18 cellular contexts compared by ENCODE assay signal in the genomic region with DNA sequence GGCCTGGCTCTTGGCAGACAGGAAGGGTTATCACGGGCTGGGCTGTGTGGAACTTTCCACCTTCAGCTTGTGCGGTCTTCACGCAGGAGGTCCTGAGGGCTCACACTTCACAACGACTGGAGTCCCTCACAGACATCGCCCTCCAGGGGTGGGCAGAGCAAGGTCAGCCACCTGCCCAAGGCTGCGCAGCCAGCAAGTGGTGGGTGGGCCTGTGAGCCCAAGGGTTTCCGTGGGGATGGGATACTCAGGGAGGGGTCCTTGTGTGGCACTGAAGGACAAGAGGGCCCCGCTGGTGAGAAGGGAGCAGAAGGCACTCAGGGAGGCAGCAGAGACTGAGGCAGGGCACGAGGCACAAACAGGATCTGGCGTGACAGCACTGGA. TPM values are rescaled to one million over a fixed set of nuclear protein-coding genes. Genes with fewer than 3 reads are reported as not detected.
DNase-seq lines count a peak whose midpoint lies in the region; ATAC-seq and TF ChIP-seq lines count a peak whose summit lies in the region.
"Had no signal": no experiment of that assay in that cellular context is flagged by ENCODE, and none has a peak within 500 bp of the region (broad histone marks: within the 10 kb centered on the region; RNA-seq: fewer than 3 reads in every experiment).

No MANE protein-coding gene starts in this region.

- peaks cover 16% of the 10 kb centered on the region for H3K36me3 ChIP-seq in CD8-positive, alpha-beta T cell (ENCODE audit: insufficient read depth, low read length)
- H3K36me3 ChIP-seq in WERI-Rb-1: peaks cover 91% of the 10 kb centered on the region
- peaks cover 60% of the 10 kb centered on the region for H3K36me3 ChIP-seq in effector memory CD4-positive, alpha-beta T cell (ENCODE audit: control insufficient read depth, insufficient read depth, low read length)
- H3K36me3 ChIP-seq: uterus had no signal

- ATAC-seq in CD8-positive, alpha-beta T cell: peak; percentile 15
- ATAC-seq in GM18511 (IDR thresholded peaks at IDR 0.05; ENCODE audit: unreplicated experiment) (peak; percentile 24), HG02678 (IDR thresholded peaks at IDR 0.05; ENCODE audit: unreplicated experiment) (no peak)
- no peak for ATAC-seq in natural killer cell treated with Interleukin-12 subunit alpha and Interleukin-12 subunit beta and Interleukin-15 and Interleukin-18, amount 100 ng/mL, for 72 hours

- intact Hi-C loops in CD8-positive, alpha-beta T cell (cut with DNase I, micrococcal nuclease): loop anchor here (5.0 to 10.0 kb wide), 2 partner anchors 488 to 491 kb away; partner anchors contain the start of gene ZNF746 (in 2 of the 2)

- H3K36me3 Mint-ChIP-seq in CD8-positive, alpha-beta T cell: peaks cover 72% of the 10 kb centered on the region
- H3K36me3 Mint-ChIP-seq in natural killer cell treated with Interleukin-12 subunit alpha and Interleukin-12 subunit beta and Interleukin-15 and Interleukin-18, amount 100 ng/mL, for 72 hours: peaks cover 5% of the 10 kb centered on the region

- no peaks in the 10 kb centered on the region for H3K9me3 ChIP-seq in CD8-positive, alpha-beta T cell (ENCODE audit: low read length)
- H3K9me3 ChIP-seq in WERI-Rb-1 (ENCODE audit: severe bottlenecking): no peaks in the 10 kb centered on the region
- H3K9me3 ChIP-seq in effector memory CD4-positive, alpha-beta T cell (ENCODE audit: control insufficient read depth, low read length): no peaks in the 10 kb centered on the region
- H3K9me3 ChIP-seq: mucosa of descending colon, SK-N-SH, testis, uterus had no signal

- POLR2A ChIA-PET in CD8-positive, alpha-beta T cell (lab: Charles Lee): interaction anchor here (1.0 to 1.8 kb wide), 3 partner anchors 19 to 84 kb away, joined by 4 to 9 read pairs (median 4); partner anchors contain the start of gene ZNF786

- H3K27ac Mint-ChIP-seq in CD8-positive, alpha-beta T cell: peak overlapping the region; percentile 34
- H3K27ac Mint-ChIP-seq in natural killer cell treated with Interleukin-12 subunit alpha and Interleukin-12 subunit beta and Interleukin-15 and Interleukin-18, amount 100 ng/mL, for 72 hours: no peak overlapping the region
- H3K27ac Mint-ChIP-seq: activated T-cell treated with anti-CD3 and anti-CD28 coated beads, Interleukin-2, amount 50 U/mL, for 72 hours; T-helper 1 cell treated with Interleukin-12 subunit alpha and Interleukin-12 subunit beta and Interleukin-4 antibody, amounts not matched to agents 30 μg/mL and 1 μg/mL, for 36 hours had no signal

- no peak for DNase-seq in CD8-positive, alpha-beta T cell
- no peak for DNase-seq in WERI-Rb-1
- peak; percentile 40 for DNase-seq in natural killer cell treated with Interleukin-12 subunit alpha and Interleukin-12 subunit beta and Interleukin-15 and Interleukin-18, amount 100 ng/mL, for 72 hours (ENCODE audit: low spot score)
- DNase-seq in CD1c-positive myeloid dendritic cell (ENCODE audit: extremely low spot score): no peak
- DNase-seq in stimulated activated CD4-positive, alpha-beta T cell treated with anti-CD3 and anti-CD28 coated beads, Interleukin-2, amount 100 ng/mL, for 24 hours: no peak
- no peak for DNase-seq in effector memory CD4-positive, alpha-beta T cell
- DNase-seq: NCI-H1436 treated with DMSO at 0.1 percent for 48 hours had no signal

- H3K4me1 ChIP-seq in CD8-positive, alpha-beta T cell (ENCODE audit: insufficient read depth, low read length): peaks cover 4% of the 10 kb centered on the region
- H3K4me1 ChIP-seq in effector memory CD4-positive, alpha-beta T cell (ENCODE audit: control insufficient read depth, insufficient read depth, low read length, poor library complexity, severe bottlenecking): no peaks in the 10 kb centered on the region
- H3K4me1 ChIP-seq: testis, uterus had no signal

- no peak overlapping the region for H3K27ac ChIP-seq in CD8-positive, alpha-beta T cell (ENCODE audit: low read depth, low read length)
- H3K27ac ChIP-seq in WERI-Rb-1: no peak overlapping the region
- H3K27ac ChIP-seq in effector memory CD4-positive, alpha-beta T cell (ENCODE audit: insufficient read depth, low read length, poor library complexity, severe bottlenecking): no peak overlapping the region
- H3K27ac ChIP-seq: cardiac muscle cell, coronary artery, testis, uterus had no signal

- H3K4me3 ChIP-seq in CD8-positive, alpha-beta T cell (ENCODE audit: low read depth, low read length): no peak overlapping the region
- H3K4me3 ChIP-seq in WERI-Rb-1 (ENCODE audit: low read depth, low read length): no peak overlapping the region
- no peak overlapping the region for H3K4me3 ChIP-seq in effector memory CD4-positive, alpha-beta T cell (ENCODE audit: insufficient read depth, low read depth, low read length, poor library complexity, severe bottlenecking)
- H3K4me3 ChIP-seq: cardiac muscle cell, coronary artery, lung, mucosa of descending colon, testis, uterus had no signal

- H3K4me1 Mint-ChIP-seq in CD8-positive, alpha-beta T cell (ENCODE audit: low read depth): peaks cover 4% of the 10 kb centered on the region
- H3K4me1 Mint-ChIP-seq in natural killer cell treated with Interleukin-12 subunit alpha and Interleukin-12 subunit beta and Interleukin-15 and Interleukin-18, amount 100 ng/mL, for 72 hours (ENCODE audit: low read depth in 2 of 2): peaks cover 0 to 12% of the 10 kb centered on the region in 2 donors

- no peak for TF ChIP-seq CTCF in CD8-positive, alpha-beta T cell (IDR thresholded peaks at IDR 0.05)
- peak; percentile 13; the same call in 1 of the 2 replicates for TF ChIP-seq CTCF in WERI-Rb-1 (IDR thresholded peaks at IDR 0.05; ENCODE audit: low read depth, low read length)

- no peaks in the 10 kb centered on the region for H3K9me3 Mint-ChIP-seq in CD8-positive, alpha-beta T cell
- no peaks in the 10 kb centered on the region for H3K9me3 Mint-ChIP-seq in natural killer cell treated with Interleukin-12 subunit alpha and Interleukin-12 subunit beta and Interleukin-15 and Interleukin-18, amount 100 ng/mL, for 72 hours
- H3K9me3 Mint-ChIP-seq: activated T-cell treated with anti-CD3 and anti-CD28 coated beads, Interleukin-2, amount 50 U/mL, for 72 hours; T-helper 1 cell treated with Interleukin-12 subunit alpha and Interleukin-12 subunit beta and Interleukin-4 antibody, amounts not matched to agents 30 μg/mL and 1 μg/mL, for 36 hours had no signal

- H3K27me3 ChIP-seq in CD8-positive, alpha-beta T cell (ENCODE audit: insufficient read depth, low read length): no peaks in the 10 kb centered on the region
- no peaks in the 10 kb centered on the region for H3K27me3 ChIP-seq in WERI-Rb-1 (ENCODE audit: insufficient read depth, low read depth, severe bottlenecking)
- H3K27me3 ChIP-seq in effector memory CD4-positive, alpha-beta T cell (replicated peaks; ENCODE audit: control insufficient read depth, insufficient read depth, low read length, poor library complexity, severe bottlenecking): no peaks in the 10 kb centered on the region
- H3K27me3 ChIP-seq: cardiac muscle cell, testis, uterus had no signal

- CTCF ChIA-PET in CD8-positive, alpha-beta T cell (lab: Charles Lee): interaction anchor here (1.0 to 13.2 kb wide), 16 partner anchors 9 to 454 kb away, joined by 3 to 155 read pairs (median 6); partner anchors contain the start of genes PDIA4, ZNF398 and ZNF786

- no peaks in the 10 kb centered on the region for H3K27me3 Mint-ChIP-seq in CD8-positive, alpha-beta T cell (ENCODE audit: low read depth)
- no peaks in the 10 kb centered on the region for H3K27me3 Mint-ChIP-seq in natural killer cell treated with Interleukin-12 subunit alpha and Interleukin-12 subunit beta and Interleukin-15 and Interleukin-18, amount 100 ng/mL, for 72 hours

- no peak overlapping the region for H3K4me3 Mint-ChIP-seq in CD8-positive, alpha-beta T cell
- H3K4me3 Mint-ChIP-seq in natural killer cell treated with Interleukin-12 subunit alpha and Interleukin-12 subunit beta and Interleukin-15 and Interleukin-18, amount 100 ng/mL, for 72 hours: no peak overlapping the region
- H3K4me3 Mint-ChIP-seq: activated T-cell treated with anti-CD3 and anti-CD28 coated beads, Interleukin-2, amount 50 U/mL, for 72 hours; T-helper 1 cell treated with Interleukin-12 subunit alpha and Interleukin-12 subunit beta and Interleukin-4 antibody, amounts not matched to agents 30 μg/mL and 1 μg/mL, for 36 hours had no signal

RNA-seq across cellular contexts. Expression of gene PDIA4, which starts 22.0 kb away (rescaled TPM):
- 10 to 100 TPM; 12.0 to 14.5 TPM for total RNA-seq in CD8-positive, alpha-beta T cell
- 100 to 1,000 TPM; 141 to 159 TPM for total RNA-seq in natural killer cell treated with Interleukin-12 subunit alpha and Interleukin-12 subunit beta and Interleukin-15 and Interleukin-18, amount 100 ng/mL, for 72 hours

Comparison
In these comparisons a context has a peak if more than half of its experiments do, and no peak if none do; other contexts are left out.
1. ATAC-seq: peak in CD8-positive, alpha-beta T cell (single experiment) and GM18511 (single experiment); none in natural killer cell treated with Interleukin-12 subunit alpha and Interleukin-12 subunit beta and Interleukin-15 and Interleukin-18, amount 100 ng/mL, for 72 hours (0 of 2) and HG02678 (single experiment).
2. RNA of gene PDIA4, which starts 22.0 kb away (total RNA-seq): 141 to 159 TPM in natural killer cell treated with Interleukin-12 subunit alpha and Interleukin-12 subunit beta and Interleukin-15 and Interleukin-18, amount 100 ng/mL, for 72 hours; 12.0 to 14.5 TPM in CD8-positive, alpha-beta T cell; every median in the first group is over 4 times any median in the second.